ENCODE assay signal across 18 cellular contexts in genomic region chr15:59994855-59995557, GRCh38. TPM values are rescaled to one million over a fixed set of nuclear protein-coding genes. Genes with fewer than 3 reads are reported as not detected.
A peak's percentile ranks its signal among the peaks of the same experiment; 100 is the strongest.
DNase-seq lines count a peak whose midpoint lies in the region; ATAC-seq lines count a peak whose summit lies in the region.
"Had no signal": no experiment of that assay in that cellular context is flagged by ENCODE, and none has a peak within 500 bp of the region (broad histone marks: within the 10 kb centered on the region; RNA-seq: fewer than 3 reads in every experiment).

No MANE protein-coding gene starts in this region.

- H3K27ac ChIP-seq in HUES6 (ENCODE audit: low read depth, low read length): peak overlapping the region; percentile 5; the same call in 1 of the 2 replicates
- H3K27ac ChIP-seq in ectodermal cell (ENCODE audit: insufficient read depth, low read depth, low read length, poor library complexity, severe bottlenecking): no peak overlapping the region
- H3K27ac ChIP-seq in trophoblast cell (ENCODE audit: low read depth, low read length): no peak overlapping the region

- H2AK5ac ChIP-seq in trophoblast cell (ENCODE audit: low read length): no peak overlapping the region

- no peaks in the 10 kb centered on the region for H3K79me1 ChIP-seq in trophoblast cell (ENCODE audit: low read length)

- H3K14ac ChIP-seq in trophoblast cell (ENCODE audit: low read length): no peak overlapping the region

- ATAC-seq in activated T-cell treated with anti-CD3 and anti-CD28 coated beads, Interleukin-2, amount 50 U/mL, for 4 hours: no peak
- no peak for ATAC-seq in GM19324 (IDR thresholded peaks at IDR 0.05; ENCODE audit: low FRiP score, unreplicated experiment)
- ATAC-seq: esophagus mucosa had no signal

- H4K8ac ChIP-seq in trophoblast cell (ENCODE audit: low read depth, low read length): no peak overlapping the region

- H3K27me3 Mint-ChIP-seq in activated T-cell treated with anti-CD3 and anti-CD28 coated beads, Interleukin-2, amount 50 U/mL, for 4 hours (ENCODE audit: low read depth): peaks cover 85% of the 10 kb centered on the region

- H4K12ac ChIP-seq in trophoblast cell (ENCODE audit: low read depth, low read length): no peak overlapping the region

- H3K4me3 Mint-ChIP-seq in activated T-cell treated with anti-CD3 and anti-CD28 coated beads, Interleukin-2, amount 50 U/mL, for 4 hours: no peak overlapping the region
- H3K4me3 Mint-ChIP-seq: mesothelial cell of epicardium had no signal

- H3K27me3 ChIP-seq in HUES6 (ENCODE audit: control insufficient read depth, insufficient read depth, low read length) (peaks cover 77% of the 10 kb centered on the region), ectodermal cell (ENCODE audit: control insufficient read depth, insufficient read depth, low read length, poor library complexity, severe bottlenecking) (peaks cover 37% of the 10 kb centered on the region), trophoblast cell (ENCODE audit: insufficient read depth, low read length) (peaks cover 67% of the 10 kb centered on the region)

- H3K4me3 ChIP-seq in HUES6 (ENCODE audit: low read depth, low read length) (peak overlapping the region; percentile 68), ectodermal cell (ENCODE audit: insufficient read depth, low read depth, low read length) (peak overlapping the region; percentile 23), trophoblast cell (ENCODE audit: low read depth, low read length) (no peak overlapping the region)

- H2BK120ac ChIP-seq in trophoblast cell (ENCODE audit: insufficient read depth, low read length, poor library complexity): no peak overlapping the region

- H2BK5ac ChIP-seq in trophoblast cell (ENCODE audit: low read depth, low read length, poor library complexity): no peak overlapping the region

- no peak overlapping the region for H4K91ac ChIP-seq in trophoblast cell (ENCODE audit: low read depth, low read length)

- H3K9me3 Mint-ChIP-seq in activated T-cell treated with anti-CD3 and anti-CD28 coated beads, Interleukin-2, amount 50 U/mL, for 4 hours: no peaks in the 10 kb centered on the region
- H3K9me3 Mint-ChIP-seq: mesothelial cell of epicardium had no signal

- H3K4ac ChIP-seq in trophoblast cell (ENCODE audit: low read depth, low read length): no peak overlapping the region

- no peaks in the 10 kb centered on the region for H3K79me2 ChIP-seq in trophoblast cell (ENCODE audit: control insufficient read depth, insufficient read depth, low read length, poor library complexity)

- peak overlapping the region; percentile 42 for H3K4me2 ChIP-seq in trophoblast cell (ENCODE audit: low read length)

- peaks cover 48% of the 10 kb centered on the region for H3K4me1 ChIP-seq in HUES6 (ENCODE audit: control insufficient read depth, insufficient read depth, low read length)
- H3K4me1 ChIP-seq in ectodermal cell (ENCODE audit: control insufficient read depth, insufficient read depth, low read length): peaks cover 56% of the 10 kb centered on the region
- peaks cover 0 to 7% of the 10 kb centered on the region in 2 experiments for H3K4me1 ChIP-seq in trophoblast cell (ENCODE audit: control insufficient read depth in 1 of 2, insufficient read depth in 2 of 2, low read length in 2 of 2)

- H3K4me1 Mint-ChIP-seq in activated T-cell treated with anti-CD3 and anti-CD28 coated beads, Interleukin-2, amount 50 U/mL, for 4 hours (ENCODE audit: low read depth): peaks cover 20% of the 10 kb centered on the region

- H2BK12ac ChIP-seq in trophoblast cell (ENCODE audit: low read length): no peak overlapping the region

- 6 to 7% methylated on average over 43 of the region's 43 CpGs for WGBS in ectodermal cell, 2 experiments
- WGBS in trophoblast cell (ENCODE audit: extremely low coverage, insufficient coverage, insufficient read length): no CpG with 5 or more reads among the region's 43 CpGs

- H3K23ac ChIP-seq in trophoblast cell (ENCODE audit: low read length): no peak overlapping the region

- H3K36me3 Mint-ChIP-seq in activated T-cell treated with anti-CD3 and anti-CD28 coated beads, Interleukin-2, amount 50 U/mL, for 4 hours (ENCODE audit: insufficient read depth): no peaks in the 10 kb centered on the region
- H3K36me3 Mint-ChIP-seq: mesothelial cell of epicardium had no signal

- H3K18ac ChIP-seq in trophoblast cell (ENCODE audit: low read length): no peak overlapping the region

- DNase-seq in activated T-cell treated with anti-CD3 and anti-CD28 coated beads, Interleukin-2, amount 50 U/mL, for 1 hour: peak; percentile 30
- DNase-seq in activated T-cell treated with anti-CD3 and anti-CD28 coated beads, Interleukin-2, amount 50 U/mL, for 4 hours: no peak
- DNase-seq in trophoblast cell: no peak
- DNase-seq in NCI-H345 treated with DMSO at 0.1 percent for 48 hours (lab: John Stamatoyannopoulos, UW; ENCODE audit: unreplicated experiment): no peak
- no peak for DNase-seq in central memory CD4-positive, alpha-beta T cell
- DNase-seq: DMS79 treated with DMSO at 0.1 percent for 48 hours; GOT3; MV-4-11; NCI-H226; stimulated activated CD4-positive, alpha-beta T cell treated with anti-CD3 and anti-CD28 coated beads, Interleukin-4, amount 100 ng/mL, for 24 hours; stimulated activated naive CD4-positive, alpha-beta T cell treated with Interleukin-2 at 50 U/mL for 16 hours had no signal

- no peaks in the 10 kb centered on the region for H3K9me3 ChIP-seq in HUES6 (ENCODE audit: control insufficient read depth, insufficient read depth, low read depth, low read length)
- H3K9me3 ChIP-seq in ectodermal cell (ENCODE audit: control insufficient read depth, low read length): no peaks in the 10 kb centered on the region
- peaks cover 2% of the 10 kb centered on the region for H3K9me3 ChIP-seq in trophoblast cell (ENCODE audit: insufficient read depth, low read depth, low read length)

- H2AFZ ChIP-seq in trophoblast cell (ENCODE audit: insufficient read depth, low read length, poor library complexity): no peak overlapping the region

- H3K9ac ChIP-seq in HUES6 (ENCODE audit: low read length) (peak overlapping the region; percentile 80), trophoblast cell (ENCODE audit: low read length) (no peak overlapping the region)

- H3K36me3 ChIP-seq in HUES6 (ENCODE audit: control insufficient read depth, insufficient read depth, low read length) (no peaks in the 10 kb centered on the region), ectodermal cell (ENCODE audit: control insufficient read depth, insufficient read depth, low read length) (no peaks in the 10 kb centered on the region), trophoblast cell (ENCODE audit: control insufficient read depth in 1 of 2, insufficient read depth in 2 of 2, low read length in 2 of 2) (no peaks in the 10 kb centered on the region)

RNA-seq across cellular contexts. Expression of gene FOXB1, which starts 9.1 kb away (rescaled TPM):
- under 1 TPM; 0.26 to 0.46 (median 0.27) TPM for total RNA-seq in activated T-cell treated with anti-CD3 and anti-CD28 coated beads, Interleukin-2, amount 50 U/mL, for 4 hours
- 25.3 TPM for polyA plus RNA-seq in ectodermal cell (2013, experiment 1 of 4)
- polyA plus RNA-seq in ectodermal cell (2013, experiment 2 of 4): 40.1 TPM
- 34.7 TPM for polyA plus RNA-seq in ectodermal cell (2013, experiment 3 of 4)
- 35.5 TPM for polyA plus RNA-seq in ectodermal cell (2013, experiment 4 of 4)
- 0.04 and 0.05 TPM in 2 replicates for polyA plus RNA-seq in trophoblast cell (2013)
- total RNA-seq: bronchial epithelial cell, esophagus mucosa, mesothelial cell of epicardium, renal cortical epithelial cell had no signal
